1 cellular context compared by ENCODE assay signal in the genomic region with DNA sequence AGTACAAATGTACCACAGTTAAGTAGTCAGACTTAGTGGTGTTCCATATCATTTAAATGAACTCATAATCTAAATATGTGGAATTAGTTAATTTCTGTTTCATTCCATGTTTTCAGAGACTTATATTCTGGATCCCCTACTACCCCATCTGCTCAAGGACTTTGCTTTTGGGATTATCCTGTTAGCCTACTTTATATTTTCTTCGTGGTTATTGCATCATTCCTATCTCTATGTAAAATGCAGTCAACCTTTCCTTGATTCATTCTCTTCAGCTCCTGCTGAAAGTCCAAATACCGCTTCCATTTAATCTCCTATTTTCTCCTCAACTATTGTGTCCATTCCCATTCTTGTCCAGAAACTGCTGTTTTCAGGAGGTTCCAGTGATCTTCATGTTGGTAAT.
TF ChIP-seq lines count a peak whose summit lies in the region.

No MANE protein-coding gene starts in this region.

TF ChIP-seq in GM23338, 12 proteins besides CTCF, POLR2A, EP300 and RAD21 (continued from another document):
- TF ChIP-seq, protein P1, sequence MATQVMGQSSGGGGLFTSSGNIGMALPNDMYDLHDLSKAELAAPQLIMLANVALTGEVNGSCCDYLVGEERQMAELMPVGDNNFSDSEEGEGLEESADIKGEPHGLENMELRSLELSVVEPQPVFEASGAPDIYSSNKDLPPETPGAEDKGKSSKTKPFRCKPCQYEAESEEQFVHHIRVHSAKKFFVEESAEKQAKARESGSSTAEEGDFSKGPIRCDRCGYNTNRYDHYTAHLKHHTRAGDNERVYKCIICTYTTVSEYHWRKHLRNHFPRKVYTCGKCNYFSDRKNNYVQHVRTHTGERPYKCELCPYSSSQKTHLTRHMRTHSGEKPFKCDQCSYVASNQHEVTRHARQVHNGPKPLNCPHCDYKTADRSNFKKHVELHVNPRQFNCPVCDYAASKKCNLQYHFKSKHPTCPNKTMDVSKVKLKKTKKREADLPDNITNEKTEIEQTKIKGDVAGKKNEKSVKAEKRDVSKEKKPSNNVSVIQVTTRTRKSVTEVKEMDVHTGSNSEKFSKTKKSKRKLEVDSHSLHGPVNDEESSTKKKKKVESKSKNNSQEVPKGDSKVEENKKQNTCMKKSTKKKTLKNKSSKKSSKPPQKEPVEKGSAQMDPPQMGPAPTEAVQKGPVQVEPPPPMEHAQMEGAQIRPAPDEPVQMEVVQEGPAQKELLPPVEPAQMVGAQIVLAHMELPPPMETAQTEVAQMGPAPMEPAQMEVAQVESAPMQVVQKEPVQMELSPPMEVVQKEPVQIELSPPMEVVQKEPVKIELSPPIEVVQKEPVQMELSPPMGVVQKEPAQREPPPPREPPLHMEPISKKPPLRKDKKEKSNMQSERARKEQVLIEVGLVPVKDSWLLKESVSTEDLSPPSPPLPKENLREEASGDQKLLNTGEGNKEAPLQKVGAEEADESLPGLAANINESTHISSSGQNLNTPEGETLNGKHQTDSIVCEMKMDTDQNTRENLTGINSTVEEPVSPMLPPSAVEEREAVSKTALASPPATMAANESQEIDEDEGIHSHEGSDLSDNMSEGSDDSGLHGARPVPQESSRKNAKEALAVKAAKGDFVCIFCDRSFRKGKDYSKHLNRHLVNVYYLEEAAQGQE (IDR thresholded peaks at IDR 0.05; ENCODE audit: unreplicated experiment): no peak
- TF ChIP-seq NANOG (IDR thresholded peaks at IDR 0.05; ENCODE audit: borderline replicate concordance): no peak
- TF ChIP-seq EZH2phosphoT487 (IDR thresholded peaks at IDR 0.05; ENCODE audit: unreplicated experiment): no peak
- TF ChIP-seq EZH2 (IDR thresholded peaks at IDR 0.05; ENCODE audit: low read depth, unreplicated experiment): no peak
- no peak for TF ChIP-seq CREB1 (CRISPR knock-in tag; IDR thresholded peaks at IDR 0.05; ENCODE audit: low read depth)
- TF ChIP-seq, protein P2, sequence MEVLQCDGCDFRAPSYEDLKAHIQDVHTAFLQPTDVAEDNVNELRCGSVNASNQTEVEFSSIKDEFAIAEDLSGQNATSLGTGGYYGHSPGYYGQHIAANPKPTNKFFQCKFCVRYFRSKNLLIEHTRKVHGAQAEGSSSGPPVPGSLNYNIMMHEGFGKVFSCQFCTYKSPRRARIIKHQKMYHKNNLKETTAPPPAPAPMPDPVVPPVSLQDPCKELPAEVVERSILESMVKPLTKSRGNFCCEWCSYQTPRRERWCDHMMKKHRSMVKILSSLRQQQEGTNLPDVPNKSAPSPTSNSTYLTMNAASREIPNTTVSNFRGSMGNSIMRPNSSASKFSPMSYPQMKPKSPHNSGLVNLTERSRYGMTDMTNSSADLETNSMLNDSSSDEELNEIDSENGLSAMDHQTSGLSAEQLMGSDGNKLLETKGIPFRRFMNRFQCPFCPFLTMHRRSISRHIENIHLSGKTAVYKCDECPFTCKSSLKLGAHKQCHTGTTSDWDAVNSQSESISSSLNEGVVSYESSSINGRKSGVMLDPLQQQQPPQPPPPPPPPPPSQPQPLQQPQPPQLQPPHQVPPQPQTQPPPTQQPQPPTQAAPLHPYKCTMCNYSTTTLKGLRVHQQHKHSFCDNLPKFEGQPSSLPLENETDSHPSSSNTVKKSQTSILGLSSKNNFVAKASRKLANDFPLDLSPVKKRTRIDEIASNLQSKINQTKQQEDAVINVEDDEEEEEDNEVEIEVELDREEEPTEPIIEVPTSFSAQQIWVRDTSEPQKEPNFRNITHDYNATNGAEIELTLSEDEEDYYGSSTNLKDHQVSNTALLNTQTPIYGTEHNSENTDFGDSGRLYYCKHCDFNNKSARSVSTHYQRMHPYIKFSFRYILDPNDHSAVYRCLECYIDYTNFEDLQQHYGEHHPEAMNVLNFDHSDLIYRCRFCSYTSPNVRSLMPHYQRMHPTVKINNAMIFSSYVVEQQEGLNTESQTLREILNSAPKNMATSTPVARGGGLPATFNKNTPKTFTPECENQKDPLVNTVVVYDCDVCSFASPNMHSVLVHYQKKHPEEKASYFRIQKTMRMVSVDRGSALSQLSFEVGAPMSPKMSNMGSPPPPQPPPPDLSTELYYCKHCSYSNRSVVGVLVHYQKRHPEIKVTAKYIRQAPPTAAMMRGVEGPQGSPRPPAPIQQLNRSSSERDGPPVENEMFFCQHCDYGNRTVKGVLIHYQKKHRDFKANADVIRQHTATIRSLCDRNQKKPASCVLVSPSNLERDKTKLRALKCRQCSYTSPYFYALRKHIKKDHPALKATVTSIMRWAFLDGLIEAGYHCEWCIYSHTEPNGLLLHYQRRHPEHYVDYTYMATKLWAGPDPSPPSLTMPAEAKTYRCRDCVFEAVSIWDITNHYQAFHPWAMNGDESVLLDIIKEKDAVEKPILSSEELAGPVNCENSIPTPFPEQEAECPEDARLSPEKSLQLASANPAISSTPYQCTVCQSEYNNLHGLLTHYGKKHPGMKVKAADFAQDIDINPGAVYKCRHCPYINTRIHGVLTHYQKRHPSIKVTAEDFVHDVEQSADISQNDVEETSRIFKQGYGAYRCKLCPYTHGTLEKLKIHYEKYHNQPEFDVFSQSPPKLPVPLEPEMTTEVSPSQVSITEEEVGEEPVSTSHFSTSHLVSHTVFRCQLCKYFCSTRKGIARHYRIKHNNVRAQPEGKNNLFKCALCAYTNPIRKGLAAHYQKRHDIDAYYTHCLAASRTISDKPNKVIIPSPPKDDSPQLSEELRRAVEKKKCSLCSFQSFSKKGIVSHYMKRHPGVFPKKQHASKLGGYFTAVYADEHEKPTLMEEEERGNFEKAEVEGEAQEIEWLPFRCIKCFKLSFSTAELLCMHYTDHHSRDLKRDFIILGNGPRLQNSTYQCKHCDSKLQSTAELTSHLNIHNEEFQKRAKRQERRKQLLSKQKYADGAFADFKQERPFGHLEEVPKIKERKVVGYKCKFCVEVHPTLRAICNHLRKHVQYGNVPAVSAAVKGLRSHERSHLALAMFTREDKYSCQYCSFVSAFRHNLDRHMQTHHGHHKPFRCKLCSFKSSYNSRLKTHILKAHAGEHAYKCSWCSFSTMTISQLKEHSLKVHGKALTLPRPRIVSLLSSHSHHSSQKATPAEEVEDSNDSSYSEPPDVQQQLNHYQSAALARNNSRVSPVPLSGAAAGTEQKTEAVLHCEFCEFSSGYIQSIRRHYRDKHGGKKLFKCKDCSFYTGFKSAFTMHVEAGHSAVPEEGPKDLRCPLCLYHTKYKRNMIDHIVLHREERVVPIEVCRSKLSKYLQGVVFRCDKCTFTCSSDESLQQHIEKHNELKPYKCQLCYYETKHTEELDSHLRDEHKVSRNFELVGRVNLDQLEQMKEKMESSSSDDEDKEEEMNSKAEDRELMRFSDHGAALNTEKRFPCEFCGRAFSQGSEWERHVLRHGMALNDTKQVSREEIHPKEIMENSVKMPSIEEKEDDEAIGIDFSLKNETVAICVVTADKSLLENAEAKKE (CRISPR knock-in tag; IDR thresholded peaks at IDR 0.05): no peak
- TF ChIP-seq STAT1 (IDR thresholded peaks at IDR 0.05; ENCODE audit: unreplicated experiment): no peak
- TF ChIP-seq POLR2AphosphoS5 (IDR thresholded peaks at IDR 0.05; ENCODE audit: low read depth): no peak
- no peak for TF ChIP-seq ZNF331 (CRISPR knock-in tag; IDR thresholded peaks at IDR 0.05; ENCODE audit: low read depth)
- no peak for TF ChIP-seq ZNF114 (CRISPR knock-in tag; IDR thresholded peaks at IDR 0.05)
- TF ChIP-seq JUNB (IDR thresholded peaks at IDR 0.05; ENCODE audit: unreplicated experiment): no peak
